12 cellular contexts compared by ENCODE assay signal in genomic region chr20:57442888-57443239, GRCh38.
"Had no signal": no experiment of that assay in that cellular context is flagged by ENCODE, and none has a peak within 500 bp of the region (broad histone marks: within the 10 kb centered on the region; RNA-seq: fewer than 3 reads in every experiment).

No MANE protein-coding gene starts in this region.

- H3K9me3 ChIP-seq: upper lobe of right lung had no signal

- H3K27ac ChIP-seq: brain microvascular endothelial cell, upper lobe of right lung had no signal

- H3K36me3 ChIP-seq: brain microvascular endothelial cell, upper lobe of right lung had no signal

- H3K27me3 ChIP-seq: brain microvascular endothelial cell, upper lobe of right lung had no signal

- DNase-seq: activated effector memory CD4-positive, alpha-beta T cell treated with Interleukin-2 at 50 U/mL for 16 hours; amniotic stem cell; brain microvascular endothelial cell; endodermal cell; erythroblast; left cardiac atrium; mesenchymal stem cell; substantia nigra; T-helper 2 cell; upper lobe of right lung had no signal

- H3K4me2 ChIP-seq: smooth muscle cell had no signal

- H3K4me3 ChIP-seq: smooth muscle cell, upper lobe of right lung had no signal

- ATAC-seq: activated CD4-positive, CD25-positive, alpha-beta regulatory T cell treated with anti-CD3 and anti-CD28 coated beads, Interleukin-2, amount 50 U/mL, for 24 hours; left cardiac atrium; upper lobe of right lung had no signal
